In genomic region chr14:89110110-89110509, GRCh38 we compare ENCODE assay signal across 25 cellular contexts.
"Had no signal": no experiment of that assay in that cellular context is flagged by ENCODE, and none has a peak within 500 bp of the region (broad histone marks: within the 10 kb centered on the region; RNA-seq: fewer than 3 reads in every experiment).

No MANE protein-coding gene starts in this region.

- H2AFZ ChIP-seq: PC-9 had no signal

- H3K27me3 ChIP-seq: Peyer's patch had no signal

- H3K36me3 ChIP-seq: Peyer's patch had no signal

- H3K9ac ChIP-seq: SK-N-SH had no signal

- DNase-seq: NCI-H1092; NCI-H1105 treated with DMSO at 0.1 percent for 48 hours; NCI-H1417 treated with DMSO at 0.1 percent for 48 hours; NCI-H146; NCI-H1694 treated with DMSO at 0.1 percent for 48 hours; NCI-H1930; NCI-H2081; NCI-H2107; NCI-H2171; NCI-H226; NCI-H446; NCI-H510A; NCI-H524 treated with DMSO at 0.1 percent for 48 hours; NCI-H69; NCI-H774; NK-92 treated with Interleukin-12 subunit alpha and Interleukin-12 subunit beta, amount 100 ng/mL, for 24 hours; OCI-M1; PC-9; Peyer's patch; SHP77; SK-N-SH; SW 1271 had no signal

- H3K27ac Mint-ChIP-seq: IgD-negative memory B cell had no signal

- ATAC-seq: K562 had no signal

- H3K27ac ChIP-seq: HL-60, PC-9, Peyer's patch had no signal

- H3K9me3 ChIP-seq: Peyer's patch, SK-N-SH had no signal

- H3K4me2 ChIP-seq: PC-9, SK-N-SH had no signal

- H3K4me3 ChIP-seq: K562, PC-9, Peyer's patch had no signal

- H3K4me1 Mint-ChIP-seq: IgD-negative memory B cell had no signal

- H3K36me3 Mint-ChIP-seq: IgD-negative memory B cell had no signal

- H3K4me3 Mint-ChIP-seq: IgD-negative memory B cell had no signal

- H3K9me2 ChIP-seq: SK-N-SH had no signal

- H3K4me1 ChIP-seq: Peyer's patch had no signal
